20 cellular contexts compared by ENCODE assay signal in genomic region chr4:79584352-79584751, GRCh38.
"Had no signal": no experiment of that assay in that cellular context is flagged by ENCODE, and none has a peak within 500 bp of the region (broad histone marks: within the 10 kb centered on the region; RNA-seq: fewer than 3 reads in every experiment).

No MANE protein-coding gene starts in this region.

- DNase-seq: cortex of kidney; effector memory CD8-positive, alpha-beta T cell; foreskin melanocyte; head of caudate nucleus; left cardiac atrium; left lung; lower lobe of right lung; natural killer cell; pancreas; stimulated activated CD4-positive, alpha-beta T cell treated with anti-CD3 and anti-CD28 coated beads, Interleukin-12 subunit alpha, Interleukin-12 subunit beta, amount 100 ng/mL, for 4 hours; stimulated activated CD4-positive, alpha-beta T cell treated with anti-CD3 and anti-CD28 coated beads, Interleukin-1b, Interleukin-23, amount 100 ng/mL, for 48 hours; stimulated activated CD4-positive, alpha-beta T cell treated with anti-CD3 and anti-CD28 coated beads, Interleukin-4, amount 100 ng/mL, for 1 hour; stimulated activated CD8-positive, alpha-beta memory T cell treated with anti-CD3 and anti-CD28 coated beads, Interleukin-4, amount 100 ng/mL, for 48 hours; stimulated activated naive CD4-positive, alpha-beta T cell; stimulated activated naive CD8-positive, alpha-beta T cell treated with anti-CD3 and anti-CD28 coated beads, Interleukin-15, amount 100 ng/mL, for 72 hours; thyroid gland had no signal

- H3K4me1 ChIP-seq: left lung, lower lobe of right lung, pancreas, thyroid gland had no signal

- H3K4me2 ChIP-seq: hepatocyte, smooth muscle cell had no signal

- H3K79me2 ChIP-seq: hepatocyte had no signal

- H3K36me3 ChIP-seq: left lung, lower lobe of right lung, neutrophil, pancreas, thyroid gland had no signal

- ATAC-seq: effector memory CD8-positive, alpha-beta T cell; left lung; lower lobe of right lung; natural killer cell; pancreas; sciatic nerve; stimulated activated naive CD8-positive, alpha-beta T cell treated with anti-CD3 and anti-CD28 coated beads, Interleukin-15, amount 100 ng/mL, for 72 hours had no signal

- H3K9me3 ChIP-seq: left lung, lower lobe of right lung, neutrophil, pancreas, thyroid gland had no signal

- H3K27me3 ChIP-seq: hepatocyte, left lung, pancreas, thyroid gland had no signal

- H3K4me3 ChIP-seq: hepatocyte, left lung, lower lobe of right lung, pancreas, smooth muscle cell, thyroid gland had no signal

- H3K27ac ChIP-seq: hepatocyte, left lung, lower lobe of right lung, neutrophil, pancreas, thyroid gland had no signal
